In genomic region chr4:142977182-142977581, GRCh38 we compare ENCODE assay signal across 29 cellular contexts.
"Had no signal": no experiment of that assay in that cellular context is flagged by ENCODE, and none has a peak within 500 bp of the region (broad histone marks: within the 10 kb centered on the region; RNA-seq: fewer than 3 reads in every experiment).

No MANE protein-coding gene starts in this region.

- H3K4me3 ChIP-seq: ascending aorta, cardiac muscle cell had no signal

- H3K27ac ChIP-seq: ascending aorta, cardiac muscle cell, VCaP had no signal

- H3K9me3 ChIP-seq: ascending aorta had no signal

- H3K27me3 ChIP-seq: ascending aorta, cardiac muscle cell had no signal

- ATAC-seq: activated CD8-positive, alpha-beta T cell treated with anti-CD3 and anti-CD28 coated beads for 36 hours; activated naive CD8-positive, alpha-beta T cell treated with anti-CD3 and anti-CD28 coated beads, Interleukin-2, amount 50 U/mL, for 24 hours; activated T-cell treated with anti-CD3 and anti-CD28 coated beads, Interleukin-2, amount 50 U/mL, for 4 hours; activated T-cell treated with anti-CD3 and anti-CD28 coated beads, Interleukin-2, amount 50 U/mL, for 72 hours; activated T-helper 17 cell treated with anti-CD3 and anti-CD28 coated beads, Interleukin-2, amount 50 U/mL, for 72 hours; T-helper 17 cell had no signal

- DNase-seq: activated B cell treated with CpG ODN at 0.5 μM for 24 hours; activated CD4-positive, alpha-beta memory T cell treated with anti-CD3 and anti-CD28 coated beads for 36 hours; activated CD4-positive, alpha-beta T cell treated with anti-CD3 and anti-CD28 coated beads for 4 hours; activated CD4-positive, alpha-beta T cell treated with anti-CD3 and anti-CD28 coated beads, Interleukin-2, amount 10 ng/mL, durations not matched to agents 24 days and 14 days; activated CD4-positive, alpha-beta T cell treated with anti-CD3 and anti-CD28 coated beads, Interleukin-2, amount 50 U/mL, for 1 hour; activated CD4-positive, alpha-beta T cell treated with anti-CD3 and anti-CD28 coated beads, Interleukin-2, amount 50 U/mL, for 4 hours; activated CD4-positive, CD25-positive, alpha-beta regulatory T cell treated with anti-CD3 and anti-CD28 coated beads, Interleukin-2, amount 50 U/mL, for 72 hours; activated CD8-positive, alpha-beta memory T cell treated with anti-CD3 and anti-CD28 coated beads, Interleukin-2, amount 50 U/mL, for 4 hours; activated CD8-positive, alpha-beta T cell treated with anti-CD3 and anti-CD28 coated beads for 36 hours; activated effector memory CD4-positive, alpha-beta T cell treated with anti-CD3 and anti-CD28 coated beads, Interleukin-2, amount 50 U/mL, for 16 hours; activated gamma-delta T cell treated with Interleukin-2 at 50 U/mL for 16 hours; activated naive CD4-positive, alpha-beta T cell; activated naive CD4-positive, alpha-beta T cell treated with anti-CD3 and anti-CD28 coated beads, Interleukin-2, amount 10 ng/mL, durations not matched to agents 7 days and 5 days; activated naive CD8-positive, alpha-beta T cell treated with anti-CD3 and anti-CD28 coated beads, Interleukin-2, amount 10 ng/mL, durations not matched to agents 7 days and 5 days; activated naive CD8-positive, alpha-beta T cell treated with anti-CD3 and anti-CD28 coated beads, Interleukin-2, amount 50 U/mL, for 24 hours; activated T-cell treated with anti-CD3 and anti-CD28 coated beads for 4 hours; activated T-cell treated with anti-CD3 and anti-CD28 coated beads, Interleukin-2, amount 50 U/mL, for 1 hour; activated T-cell treated with anti-CD3 and anti-CD28 coated beads, Interleukin-2, amount 50 U/mL, for 4 hours; activated T-cell treated with anti-CD3 and anti-CD28 coated beads, Interleukin-2, amount 50 U/mL, for 72 hours; amygdala; anterior cingulate cortex; cerebellar nuclear complex; T-helper 17 cell had no signal

- H3K36me3 ChIP-seq: ascending aorta, cardiac muscle cell had no signal

- H3K4me1 ChIP-seq: ascending aorta had no signal

- FAIRE-seq: bronchial epithelial cell, TTC549 had no signal
